8 cellular contexts compared by ENCODE assay signal in genomic region chr3:47282424-47283192, GRCh38. TPM values are rescaled to one million over a fixed set of nuclear protein-coding genes. Genes with fewer than 3 reads are reported as not detected.
DNase-seq lines count a peak whose midpoint lies in the region; ATAC-seq, FAIRE-seq and TF ChIP-seq lines count a peak whose summit lies in the region.

Gene KIF9, minus strand, starts transcription at chr3:47282799. Its CDS starts 5,425 bp downstream, at chr3:47277374.
Gene KLHL18, plus strand, starts transcription at chr3:47282944. Its CDS starts 22 bp downstream, at chr3:47282966.

- intact Hi-C loops in left cardiac atrium (cut with DNase I) (loop anchor here in 1 of 2 donors (10.0 kb wide), 1 partner anchor 118 kb away; the partner anchor contains the start of gene SETD2), upper lobe of right lung (cut with DNase I) (no loop called here)

- ATAC-seq in HG02798 (IDR thresholded peaks at IDR 0.05; ENCODE audit: poor library complexity, unreplicated experiment): peak; percentile 86
- peak; percentile 88 to 93 (median 90) for ATAC-seq in T-cell (replicated peaks in 1 of 4)
- ATAC-seq in left cardiac atrium: peak; percentile 97
- ATAC-seq in upper lobe of right lung: peak; percentile 96

- no peaks in the 10 kb centered on the region for H3K9me3 ChIP-seq in upper lobe of right lung

- TF ChIP-seq CTCF in progenitor cell of endocrine pancreas (IDR thresholded peaks at IDR 0.05; ENCODE audit: unreplicated experiment) (no peak), upper lobe of right lung (IDR thresholded peaks at IDR 0.05) (no peak)

- H3K4me3 ChIP-seq in upper lobe of right lung: peak within 1 kb of the TSS; percentile 81

- no peaks in the 10 kb centered on the region for H3K27me3 ChIP-seq in upper lobe of right lung

- peak; percentile 85 for TF ChIP-seq POLR2A in GM12892 (IDR thresholded peaks at IDR 0.05; ENCODE audit: low read depth, low read length)

- H3K36me3 Mint-ChIP-seq in T-cell (peaks cover 7% of the 10 kb centered on the region), progenitor cell of endocrine pancreas (ENCODE audit: insufficient read depth) (peaks cover 1% of the 10 kb centered on the region)

- H3K4me3 Mint-ChIP-seq in T-cell (peak within 1 kb of the TSS; percentile 95 to 99 (median 98)), progenitor cell of endocrine pancreas (ENCODE audit: low read depth) (peak within 1 kb of the TSS; percentile 100)

- H3K9me3 Mint-ChIP-seq in T-cell (no peaks in the 10 kb centered on the region), progenitor cell of endocrine pancreas (ENCODE audit: low read depth) (no peaks in the 10 kb centered on the region)

- H3K27ac ChIP-seq in upper lobe of right lung: peak within 1 kb of the TSS; percentile 96

- DNase-seq in GM12892 (ENCODE audit: insufficient read length) (peak; percentile 94), NCI-H1436 (lab: John Stamatoyannopoulos, UW) (peak; percentile 81), T-cell (peak; percentile 90 to 97 (median 95)), amniotic stem cell (lab: John Stamatoyannopoulos, UW) (peak; percentile 95), left cardiac atrium (peak; percentile 96), progenitor cell of endocrine pancreas (ENCODE audit: low spot score, unreplicated experiment) (peak; percentile 82), upper lobe of right lung (peak; percentile 97)

- CTCF ChIA-PET in T-cell (lab: Charles Lee): interaction anchor here in 1 of 2 donors (0.6 to 0.8 kb wide), 2 partner anchors 22 to 120 kb away, joined by 3 read pairs; no protein-coding TSS in a partner anchor

- H3K4me1 ChIP-seq in upper lobe of right lung: peaks cover 23% of the 10 kb centered on the region

- H3K4me1 Mint-ChIP-seq in T-cell (peaks cover 42 to 51% (median 44%) of the 10 kb centered on the region in 3 donors), progenitor cell of endocrine pancreas (ENCODE audit: low read depth) (peaks cover 21% of the 10 kb centered on the region)

- peak within 1 kb of the TSS; percentile 100 for H3K27ac Mint-ChIP-seq in T-cell
- peak within 1 kb of the TSS; percentile 99 for H3K27ac Mint-ChIP-seq in progenitor cell of endocrine pancreas

- peaks cover 3% of the 10 kb centered on the region for H3K36me3 ChIP-seq in upper lobe of right lung

- peak; percentile 99 for FAIRE-seq in GM12892 (lab: Jason Lieb, UNC)

- POLR2A ChIA-PET in T-cell (lab: Charles Lee): interaction anchor here in 1 of 2 donors (0.5 to 1.1 kb wide), 4 partner anchors 61 to 1505 kb away, joined by 3 to 4 read pairs (median 4); partner anchors contain the start of genes ALS2CL and SETD2

- H3K27me3 Mint-ChIP-seq in T-cell (no peaks in the 10 kb centered on the region), progenitor cell of endocrine pancreas (no peaks in the 10 kb centered on the region)

RNA-seq across cellular contexts. Expression of gene KIF9, which starts in this region (rescaled TPM):
- polyA plus RNA-seq in GM12892 (2012; ENCODE audit: missing spikeins): 2.8 TPM
- total RNA-seq in T-cell (10 to 100 TPM in 2 of 5 donors, 1 to 10 TPM in 3; 2.6 to 15.2 (median 2.9) TPM), left cardiac atrium (1 to 10 TPM; 6.1 to 8.0 TPM), progenitor cell of endocrine pancreas (14.2 and 16.9 TPM in 2 replicates), upper lobe of right lung (6.9 TPM)

RNA-seq across cellular contexts. Expression of gene KLHL18, which starts in this region (rescaled TPM):
- 18.1 TPM for polyA plus RNA-seq in GM12892 (2012; ENCODE audit: missing spikeins)
- total RNA-seq in T-cell (10 to 100 TPM; 20.2 to 41.3 (median 25.7) TPM), left cardiac atrium (10 to 100 TPM; 32.9 to 39.5 TPM), progenitor cell of endocrine pancreas (30.7 and 33.6 TPM in 2 replicates), upper lobe of right lung (23.5 TPM)

Comparison
In these comparisons a context has a peak if more than half of its experiments do, and no peak if none do; other contexts are left out.
1. Peak in every context shown above with its lines: DNase-seq, ATAC-seq, H3K4me3 ChIP-seq and H3K27ac ChIP-seq.